Comparison of ENCODE assay signal across 8 cellular contexts in the genomic region with DNA sequence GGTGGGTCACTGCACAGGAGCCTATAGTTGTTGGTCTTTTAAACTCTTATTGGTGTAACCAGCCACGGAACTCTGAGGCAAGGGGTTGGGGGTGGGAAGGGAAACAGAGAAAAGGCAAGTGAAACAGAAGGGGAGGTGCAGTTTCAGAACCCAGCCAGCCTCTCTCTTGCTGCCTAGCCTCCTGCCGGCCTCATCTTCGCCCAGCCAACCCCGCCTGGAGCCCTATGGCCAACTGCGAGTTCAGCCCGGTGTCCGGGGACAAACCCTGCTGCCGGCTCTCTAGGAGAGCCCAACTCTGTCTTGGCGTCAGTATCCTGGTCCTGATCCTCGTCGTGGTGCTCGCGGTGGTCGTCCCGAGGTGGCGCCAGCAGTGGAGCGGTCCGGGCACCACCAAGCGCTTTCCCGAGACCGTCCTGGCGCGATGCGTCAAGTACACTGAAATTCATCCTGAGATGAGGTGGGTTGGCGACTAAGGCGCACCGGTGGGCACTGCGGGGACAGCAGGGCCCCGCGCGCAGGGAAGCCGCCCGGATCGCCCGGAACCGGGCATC.
DNase-seq lines count a peak whose midpoint lies in the region; ATAC-seq and TF ChIP-seq lines count a peak whose summit lies in the region.

TSS of gene CD38 (plus strand) at position 138 of the 551 bp plus-strand sequence. CDS start at position 225, 87 bp downstream.

- peak within 1 kb of the TSS; percentile 89 for H3K4me3 Mint-ChIP-seq in stimulated activated naive CD8-positive, alpha-beta T cell treated with anti-CD3 and anti-CD28 coated beads, Interleukin-15, Interleukin-2, amounts not matched to agents 100 ng/mL and 50 ng/mL, for 24 hours

- H3K36me3 Mint-ChIP-seq in stimulated activated naive CD8-positive, alpha-beta T cell treated with anti-CD3 and anti-CD28 coated beads, Interleukin-15, Interleukin-2, amounts not matched to agents 100 ng/mL and 50 ng/mL, for 24 hours (ENCODE audit: low read depth), result peaks cover 20% of the 10 kb centered on the region

- DNase-seq in activated effector memory CD4-positive, alpha-beta T cell treated with anti-CD3 and anti-CD28 coated beads, Interleukin-2, amount 50 U/mL, for 16 hours, result peak; percentile 72
- no peak for DNase-seq in activated effector memory CD4-positive, alpha-beta T cell treated with Interleukin-2 at 50 U/mL for 16 hours
- peak; percentile 81 for DNase-seq in SIG-M5 treated with dmso at 0.1 percent for 504 hours (lab: John Stamatoyannopoulos, UW; ENCODE audit: unreplicated experiment)
- DNase-seq in choroid plexus epithelial cell (ENCODE audit: low read depth), result peak; percentile 53
- DNase-seq in medulla oblongata (ENCODE audit: extremely low spot score), result peak; percentile 23
- DNase-seq in GM19240 (ENCODE audit: insufficient read length, low spot score), result no peak

- peak within 1 kb of the TSS; percentile 78 for H3K27ac Mint-ChIP-seq in stimulated activated naive CD8-positive, alpha-beta T cell treated with anti-CD3 and anti-CD28 coated beads, Interleukin-15, Interleukin-2, amounts not matched to agents 100 ng/mL and 50 ng/mL, for 24 hours

- no peak for TF ChIP-seq CTCF in choroid plexus epithelial cell (conservative IDR thresholded peaks at IDR 0.05; ENCODE audit: low read depth, low read length)

- ATAC-seq in HG03025 (IDR thresholded peaks at IDR 0.05; ENCODE audit: low FRiP score, unreplicated experiment), result peak; percentile 85

- peaks cover 83% of the 10 kb centered on the region for H3K4me1 Mint-ChIP-seq in stimulated activated naive CD8-positive, alpha-beta T cell treated with anti-CD3 and anti-CD28 coated beads, Interleukin-15, Interleukin-2, amounts not matched to agents 100 ng/mL and 50 ng/mL, for 24 hours (ENCODE audit: low read depth)

- peaks cover 29% of the 10 kb centered on the region for H3K27me3 Mint-ChIP-seq in stimulated activated naive CD8-positive, alpha-beta T cell treated with anti-CD3 and anti-CD28 coated beads, Interleukin-15, Interleukin-2, amounts not matched to agents 100 ng/mL and 50 ng/mL, for 24 hours

- peak within 1 kb of the TSS; percentile 68 for H3K4me3 ChIP-seq in choroid plexus epithelial cell (ENCODE audit: low read depth, low read length)

- no peaks in the 10 kb centered on the region for H3K9me3 Mint-ChIP-seq in stimulated activated naive CD8-positive, alpha-beta T cell treated with anti-CD3 and anti-CD28 coated beads, Interleukin-15, Interleukin-2, amounts not matched to agents 100 ng/mL and 50 ng/mL, for 24 hours

Comparison
In these comparisons a context has a peak if more than half of its experiments do, and no peak if none do; other contexts are left out.
1. DNase-seq: peak in activated effector memory CD4-positive, alpha-beta T cell treated with anti-CD3 and anti-CD28 coated beads, Interleukin-2, amount 50 U/mL, for 16 hours (single experiment), SIG-M5 treated with dmso at 0.1 percent for 504 hours (single experiment), choroid plexus epithelial cell (single experiment) and medulla oblongata (single experiment); none in activated effector memory CD4-positive, alpha-beta T cell treated with Interleukin-2 at 50 U/mL for 16 hours (single experiment) and GM19240 (single experiment).